Comparison of ENCODE assay signal across 2 cellular contexts in the genomic region with DNA sequence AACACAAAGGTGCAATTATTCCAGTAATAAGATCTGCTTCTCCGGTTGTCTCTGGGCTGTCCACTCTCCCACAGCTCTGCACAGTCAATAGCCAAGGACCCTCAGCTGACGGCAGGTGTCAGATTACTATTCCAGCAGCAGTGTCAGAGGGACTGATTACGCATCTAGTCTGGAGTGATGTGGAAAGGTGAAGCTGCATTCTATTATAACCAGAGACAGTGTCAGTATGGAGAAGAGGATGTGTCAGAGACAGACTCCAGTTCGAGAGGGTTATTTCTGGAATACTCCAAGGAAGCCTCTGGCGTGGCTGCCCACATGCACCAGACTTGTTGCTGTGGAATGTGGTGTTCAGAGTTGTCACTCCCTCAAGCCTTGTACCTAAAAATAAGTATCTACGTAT.
TF ChIP-seq lines count a peak whose summit lies in the region.

No MANE protein-coding gene starts in this region.

TF ChIP-seq in IMR-90, 13 proteins besides CTCF, POLR2A, EP300 and RAD21 (continued from another document):
- TF ChIP-seq ELK1 (IDR thresholded peaks at IDR 0.05; ENCODE audit: borderline replicate concordance, low read depth, low read length): no peak
- no peak for TF ChIP-seq MAFK (IDR thresholded peaks at IDR 0.05; ENCODE audit: low read depth, low read length)
- TF ChIP-seq BHLHE40 (IDR thresholded peaks at IDR 0.05; ENCODE audit: low read depth, low read length): peak; percentile 59
- TF ChIP-seq CHD1 (IDR thresholded peaks at IDR 0.05; ENCODE audit: low read depth, low read length): no peak
- TF ChIP-seq MXI1 (IDR thresholded peaks at IDR 0.05; ENCODE audit: borderline replicate concordance, low read depth, low read length): 0 out of 2 replicates have a peak, but pooled peaks have one; percentile 38
- TF ChIP-seq MAZ (IDR thresholded peaks at IDR 0.05; ENCODE audit: borderline replicate concordance, low read depth, low read length): no peak
- no peak for TF ChIP-seq NFE2L2 (IDR thresholded peaks at IDR 0.05; ENCODE audit: low read depth, low read length)
- TF ChIP-seq SMC3 (IDR thresholded peaks at IDR 0.05; ENCODE audit: low read depth, low read length): no peak
- TF ChIP-seq USF2 (IDR thresholded peaks at IDR 0.05; ENCODE audit: low read depth, low read length): peak; percentile 44
- no peak for TF ChIP-seq RFX5 (IDR thresholded peaks at IDR 0.05; ENCODE audit: low read depth, low read length)

TF ChIP-seq in SK-N-SH, 30 proteins besides CTCF, POLR2A, EP300 and RAD21 (continued from another document):
- TF ChIP-seq REST (IDR thresholded peaks at IDR 0.05; ENCODE audit: low read depth, low read length) (no peak), RCOR1 (IDR thresholded peaks at IDR 0.05; ENCODE audit: low read length) (no peak), ELF1 (IDR thresholded peaks at IDR 0.05) (no peak), PBX3 (IDR thresholded peaks at IDR 0.05) (no peak)
